ENCODE assay signal across 16 cellular contexts in the genomic region with DNA sequence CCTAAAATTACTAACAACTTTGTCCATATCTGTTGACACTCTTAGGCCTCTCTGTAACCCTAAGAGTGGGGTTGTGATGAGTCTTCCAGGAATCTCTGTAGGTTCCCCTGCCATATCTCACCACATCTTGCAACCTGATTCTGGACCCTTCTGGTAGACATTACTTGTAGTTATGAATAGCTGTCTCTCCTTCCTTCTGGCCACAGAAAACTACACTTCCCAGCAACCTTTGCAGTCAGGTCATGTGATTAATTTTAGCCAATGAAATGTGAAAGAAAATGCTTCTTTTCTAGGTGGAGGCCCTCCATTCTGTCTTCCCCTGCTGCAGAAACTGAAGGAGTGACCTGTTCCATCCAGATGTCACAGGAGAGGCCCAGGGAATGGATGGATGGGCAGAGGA.
DNase-seq lines count a peak whose midpoint lies in the region; ATAC-seq and TF ChIP-seq lines count a peak whose summit lies in the region.
"Had no signal": no experiment of that assay in that cellular context is flagged by ENCODE, and none has a peak within 500 bp of the region (broad histone marks: within the 10 kb centered on the region; RNA-seq: fewer than 3 reads in every experiment).

No MANE protein-coding gene starts in this region.

- POLR2A ChIA-PET in HCT116 (lab: Charles Lee) = no interaction called here

- no peaks in the 10 kb centered on the region for H3K9me3 Mint-ChIP-seq in immature natural killer cell
- H3K9me3 Mint-ChIP-seq in stimulated activated memory B cell treated with anti-CD40 and anti-IgM and Interleukin-4, amounts not matched to agents 10 μg/mL and 1 μg/mL and 100 μg/mL, for 72 hours = no peaks in the 10 kb centered on the region

- H3K36me3 ChIP-seq in HCT116 (ENCODE audit: control insufficient read depth in 1 of 2, insufficient read depth in 2 of 2, low read length in 2 of 2) = no peaks in the 10 kb centered on the region

- CTCF ChIA-PET in HCT116 (lab: Charles Lee) = no interaction called here

- H2AFZ ChIP-seq in HCT116 (ENCODE audit: low read depth, low read length, poor library complexity, severe bottlenecking) = no peak overlapping the region

- H3K9me3 ChIP-seq in HCT116 (ENCODE audit: control insufficient read depth in 1 of 2, insufficient read depth in 1 of 2, low read depth in 1 of 2, low read length in 2 of 2) = no peaks in the 10 kb centered on the region

- no peak for TF ChIP-seq RAD21 in HCT116 (IDR thresholded peaks at IDR 0.05; ENCODE audit: low read depth)

- no peaks in the 10 kb centered on the region for H3K4me1 ChIP-seq in HCT116 (ENCODE audit: control insufficient read depth in 1 of 2, insufficient read depth in 2 of 2, low read length in 2 of 2)

- peak overlapping the region in 3 of 5 donors; percentile 0 to 36 (median 24) for H3K4me3 Mint-ChIP-seq in immature natural killer cell
- H3K4me3 Mint-ChIP-seq in stimulated activated memory B cell treated with anti-CD40 and anti-IgM and Interleukin-4, amounts not matched to agents 10 μg/mL and 1 μg/mL and 100 μg/mL, for 72 hours = no peak overlapping the region

- DNase-seq in SIG-M5 treated with dmso at 0.1 percent for 504 hours (lab: John Stamatoyannopoulos, UW; ENCODE audit: unreplicated experiment) (peak; percentile 10), SIG-M5 (lab: John Stamatoyannopoulos, UW) (no peak), HCT116 (ENCODE audit: low read depth, low spot score) (peak; percentile 21), SW480 (ENCODE audit: low spot score) (peak; percentile 11), immature natural killer cell (peak in 1 of 3 donors; percentile 23), DMS79 (lab: John Stamatoyannopoulos, UW) (no peak)
- DNase-seq: ACHN; activated CD4-positive, CD25-positive, alpha-beta regulatory T cell treated with anti-CD3 and anti-CD28 coated beads, Interleukin-2, amount 50 U/mL, for 72 hours; activated naive CD4-positive, alpha-beta T cell treated with Interleukin-2 at 50 U/mL for 16 hours; central memory CD4-positive, alpha-beta T cell; mammary epithelial cell; MM.1S had no signal

- peak; percentile 63 for ATAC-seq in HCT116
- ATAC-seq in stimulated activated memory B cell treated with anti-CD40 and anti-IgM and Interleukin-4, amounts not matched to agents 10 μg/mL and 1 μg/mL and 100 μg/mL, for 72 hours = no peak
- no peak for ATAC-seq in GM19463 (IDR thresholded peaks at IDR 0.05; ENCODE audit: unreplicated experiment)

- peaks cover 0 to 9% (median 4%) of the 10 kb centered on the region in 3 donors for H3K27me3 Mint-ChIP-seq in immature natural killer cell (ENCODE audit: low read depth in 3 of 3)
- H3K27me3 Mint-ChIP-seq in stimulated activated memory B cell treated with anti-CD40 and anti-IgM and Interleukin-4, amounts not matched to agents 10 μg/mL and 1 μg/mL and 100 μg/mL, for 72 hours = no peaks in the 10 kb centered on the region

- no peaks in the 10 kb centered on the region for H4K20me1 ChIP-seq in HCT116 (ENCODE audit: insufficient read depth)

- peaks cover 37 to 62% (median 60%) of the 10 kb centered on the region in 3 donors for H3K36me3 Mint-ChIP-seq in immature natural killer cell
- peaks cover 94% of the 10 kb centered on the region for H3K36me3 Mint-ChIP-seq in stimulated activated memory B cell treated with anti-CD40 and anti-IgM and Interleukin-4, amounts not matched to agents 10 μg/mL and 1 μg/mL and 100 μg/mL, for 72 hours

- peaks cover 89 to 92% of the 10 kb centered on the region in 2 donors for H3K4me1 Mint-ChIP-seq in immature natural killer cell
- H3K4me1 Mint-ChIP-seq in stimulated activated memory B cell treated with anti-CD40 and anti-IgM and Interleukin-4, amounts not matched to agents 10 μg/mL and 1 μg/mL and 100 μg/mL, for 72 hours = no peaks in the 10 kb centered on the region

- no peak for TF ChIP-seq POLR2A in HCT116 (IDR thresholded peaks at IDR 0.05; ENCODE audit: borderline replicate concordance, extremely low read depth, insufficient read depth, insufficient read length)

- H3K9ac ChIP-seq in HCT116 (ENCODE audit: low read length) = no peak overlapping the region

- no peak overlapping the region for H3K27ac ChIP-seq in HCT116 (ENCODE audit: low read depth, low read length)
- H3K27ac ChIP-seq: epithelial cell of prostate, SK-N-MC had no signal

- no peak overlapping the region for H3K4me2 ChIP-seq in HCT116 (ENCODE audit: low read length)

- no peak for TF ChIP-seq CTCF in HCT116 (IDR thresholded peaks at IDR 0.05 in 2 of 3, conservative IDR thresholded peaks at IDR 0.05 in 1 of 3; ENCODE audit: borderline replicate concordance in 1 of 3, insufficient read depth in 1 of 3, low read depth in 2 of 3, low read length in 2 of 3)

- intact Hi-C loops in HCT116 (cut with micrococcal nuclease) = no loop called here

- RAD21 ChIA-PET in HCT116 (lab: Charles Lee; ENCODE audit: low non-redundant PET in 1 of 2, low total read pairs in 2 of 2, uncharacterized antibody in 2 of 2, unreplicated experiment in 2 of 2) = no interaction called here

- no TSS peak for BruUV-seq in HCT116 (replicated peaks; lab: Mats Ljungman, UMichigan)

- H3K4me3 ChIP-seq in HCT116 (replicated peaks in 1 of 2; ENCODE audit: low read depth in 1 of 2, low read length in 2 of 2) = no peak overlapping the region
- H3K4me3 ChIP-seq: SK-N-MC had no signal

- peak overlapping the region; percentile 62 to 100 (median 98) for H3K27ac Mint-ChIP-seq in immature natural killer cell
- no peak overlapping the region for H3K27ac Mint-ChIP-seq in stimulated activated memory B cell treated with anti-CD40 and anti-IgM and Interleukin-4, amounts not matched to agents 10 μg/mL and 1 μg/mL and 100 μg/mL, for 72 hours

- no peaks in the 10 kb centered on the region for H3K79me2 ChIP-seq in HCT116 (ENCODE audit: insufficient read depth, low read length)

- H3K9me2 ChIP-seq in HCT116 (ENCODE audit: insufficient read depth) = no peaks in the 10 kb centered on the region

- H3K27me3 ChIP-seq in HCT116 (ENCODE audit: insufficient read depth, low read length) = no peaks in the 10 kb centered on the region

TF ChIP-seq in HCT116, 20 proteins besides CTCF, POLR2A, EP300 and RAD21:
- TF ChIP-seq, protein P1, sequence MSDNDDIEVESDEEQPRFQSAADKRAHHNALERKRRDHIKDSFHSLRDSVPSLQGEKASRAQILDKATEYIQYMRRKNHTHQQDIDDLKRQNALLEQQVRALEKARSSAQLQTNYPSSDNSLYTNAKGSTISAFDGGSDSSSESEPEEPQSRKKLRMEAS (IDR thresholded peaks at IDR 0.05) = no peak
- TF ChIP-seq SP1 (IDR thresholded peaks at IDR 0.05; ENCODE audit: low read depth) = peak; percentile 41; the same call in 1 of the 2 replicates

Comparison
In these comparisons a context has a peak if more than half of its experiments do, and no peak if none do; other contexts are left out.
1. DNase-seq: peak in SIG-M5 treated with dmso at 0.1 percent for 504 hours (single experiment), HCT116 (single experiment) and SW480 (single experiment); none in SIG-M5 (single experiment) and DMS79 (single experiment).